Comparison of ENCODE assay signal across 32 cellular contexts in genomic region chr6:34587325-34587724, GRCh38. TPM values are rescaled to one million over a fixed set of nuclear protein-coding genes. Genes with fewer than 3 reads are reported as not detected.
DNase-seq lines count a peak whose midpoint lies in the region; ATAC-seq, FAIRE-seq and TF ChIP-seq lines count a peak whose summit lies in the region.
"Had no signal": no experiment of that assay in that cellular context is flagged by ENCODE, and none has a peak within 500 bp of the region (broad histone marks: within the 10 kb centered on the region; RNA-seq: fewer than 3 reads in every experiment).

No MANE protein-coding gene starts in this region.

- H3K9me3 ChIP-seq in Caco-2 (no peaks in the 10 kb centered on the region), GM12878 (replicated peaks; ENCODE audit: control insufficient read depth, insufficient read depth, low read length) (no peaks in the 10 kb centered on the region)
- H3K9me3 ChIP-seq: heart left ventricle, lower lobe of right lung, suprapubic skin had no signal

- BruUV-seq in Caco-2 (replicated peaks; lab: Mats Ljungman, UMichigan) = TSS peak; percentile 40
- BruUV-seq in GM12878 (replicated peaks; lab: Mats Ljungman, UMichigan) = TSS peak; percentile 37

- H2AFZ ChIP-seq in GM12878 (ENCODE audit: control insufficient read depth, low read depth, low read length) = no peak overlapping the region
- H2AFZ ChIP-seq: GM23248 had no signal

- H3K4me2 ChIP-seq in GM12878 (ENCODE audit: control insufficient read depth, insufficient read depth) = no peak overlapping the region

- H3K4me3 ChIP-seq in Caco-2 (ENCODE audit: low read depth, low read length) (no peak overlapping the region), GM12878 (no peak overlapping the region)
- H3K4me3 ChIP-seq: dorsolateral prefrontal cortex, GM23248, heart left ventricle, lower lobe of right lung, suprapubic skin had no signal

- TF ChIP-seq CTCF in Caco-2 (IDR thresholded peaks at IDR 0.05; ENCODE audit: insufficient read depth in 1 of 2, low read depth in 1 of 2, low read length in 1 of 2, severe bottlenecking in 1 of 2, unreplicated experiment in 1 of 2) (no peak), GM12878 (IDR thresholded peaks at IDR 0.05 in 2 of 3, conservative IDR thresholded peaks at IDR 0.05 in 1 of 3; ENCODE audit: control insufficient read depth in 2 of 3, extremely low read depth in 1 of 3, insufficient read depth in 1 of 3, low read depth in 3 of 3, low read length in 3 of 3) (no peak), glutamatergic neuron (IDR thresholded peaks at IDR 0.05; ENCODE audit: partially characterized antibody, unreplicated experiment) (no peak)

- peaks cover 7% of the 10 kb centered on the region for H3K79me2 ChIP-seq in GM12878 (ENCODE audit: control insufficient read depth, insufficient read depth, low read length)

- CTCF ChIA-PET in Caco-2 (lab: Charles Lee) (no interaction called here), GM12878 (lab: Yijun Ruan, JAX) (no interaction called here)

- H3K9me3 Mint-ChIP-seq in Caco-2 (ENCODE audit: unreplicated experiment) = no peaks in the 10 kb centered on the region
- H3K9me3 Mint-ChIP-seq in glutamatergic neuron (ENCODE audit: unreplicated experiment) = no peaks in the 10 kb centered on the region
- H3K9me3 Mint-ChIP-seq: CD14-positive monocyte; stimulated activated naive B cell treated with anti-CD40 and anti-IgM and Interleukin-4, amounts not matched to agents 10 μg/mL and 1 μg/mL and 100 μg/mL, for 72 hours had no signal

- H3K27ac Mint-ChIP-seq in Caco-2 (ENCODE audit: unreplicated experiment) (no peak overlapping the region), glutamatergic neuron (ENCODE audit: unreplicated experiment) (no peak overlapping the region)
- H3K27ac Mint-ChIP-seq: progenitor cell of endocrine pancreas; stimulated activated naive B cell treated with anti-CD40 and anti-IgM and Interleukin-4, amounts not matched to agents 10 μg/mL and 1 μg/mL and 100 μg/mL, for 72 hours had no signal

- in situ Hi-C loops in GM12878 (cut with MboI) = no loop called here

- RAD21 ChIA-PET in GM12878 (lab: Charles Lee; ENCODE audit: unreplicated experiment) = no interaction called here

- no peaks in the 10 kb centered on the region for H3K27me3 Mint-ChIP-seq in Caco-2 (ENCODE audit: insufficient read depth, unreplicated experiment)
- peaks cover 8% of the 10 kb centered on the region for H3K27me3 Mint-ChIP-seq in glutamatergic neuron (ENCODE audit: unreplicated experiment)
- H3K27me3 Mint-ChIP-seq: stimulated activated naive B cell treated with anti-CD40 and anti-IgM and Interleukin-4, amounts not matched to agents 10 μg/mL and 1 μg/mL and 100 μg/mL, for 72 hours had no signal

- intact Hi-C loops in Caco-2 (cut with micrococcal nuclease; ENCODE audit: unreplicated experiment) (no loop called here), GM12878 (cut with micrococcal nuclease; ENCODE audit: unreplicated experiment) (no loop called here), left colon (cut with DNase I, micrococcal nuclease) (no loop called here)

- DNase-seq in Caco-2 (no peak), GM12878 (ENCODE audit: low read depth, low spot score) (no peak), left colon (peak in 1 of 2 donors; percentile 47), HUDEP-2 (lab: John Stamatoyannopoulos, UW; ENCODE audit: unreplicated experiment in 76 of 76) (no peak), glutamatergic neuron (no peak)
- DNase-seq: activated CD4-positive, alpha-beta T cell treated with anti-CD3 and anti-CD28 coated beads for 4 hours; activated CD8-positive, alpha-beta memory T cell treated with anti-CD3 and anti-CD28 coated beads for 24 hours; activated gamma-delta T cell treated with Interleukin-2 at 50 U/mL for 16 hours; EL; GM23248; heart left ventricle; IMR-90; lower lobe of right lung; NCI-H1092; NCI-H2227 treated with DMSO at 0.1 percent for 48 hours; NCI-H774; Right ventricle myocardium superior; stimulated activated naive B cell treated with anti-CD40 and anti-IgM and Interleukin-4, amounts not matched to agents 10 μg/mL and 1 μg/mL and 100 μg/mL, for 72 hours had no signal

- no peak overlapping the region for H3K9ac ChIP-seq in GM12878 (ENCODE audit: control insufficient read depth, insufficient read depth, low read length)
- H3K9ac ChIP-seq: GM23248 had no signal

- H3K27ac ChIP-seq in GM12878 (ENCODE audit: control insufficient read depth, insufficient read depth) = no peak overlapping the region
- H3K27ac ChIP-seq: epithelial cell of prostate, GM23248, heart left ventricle, lower lobe of right lung, suprapubic skin had no signal

- H3K4me1 Mint-ChIP-seq in Caco-2 (ENCODE audit: low read depth, unreplicated experiment) = no peaks in the 10 kb centered on the region
- peaks cover 10% of the 10 kb centered on the region for H3K4me1 Mint-ChIP-seq in glutamatergic neuron (ENCODE audit: low read depth, unreplicated experiment)

- TF ChIP-seq EP300 in Ishikawa (IDR thresholded peaks at IDR 0.05; ENCODE audit: borderline replicate concordance) = peak; percentile 26; the same call in 1 of the 2 replicates
- no peak for TF ChIP-seq EP300 in GM12878 (IDR thresholded peaks at IDR 0.05; ENCODE audit: borderline replicate concordance in 1 of 2, control insufficient read depth in 1 of 2, low read depth in 2 of 2, low read length in 2 of 2)

- no peak for ATAC-seq in GM12878
- ATAC-seq in left colon = peak; percentile 88
- ATAC-seq in GM21367 (IDR thresholded peaks at IDR 0.05; ENCODE audit: unreplicated experiment) = no peak
- ATAC-seq in HG03097 (IDR thresholded peaks at IDR 0.05; ENCODE audit: low FRiP score, unreplicated experiment) = no peak
- ATAC-seq: heart left ventricle; lower lobe of right lung; sciatic nerve; stimulated activated naive B cell treated with anti-CD40 and anti-IgM and Interleukin-4, amounts not matched to agents 10 μg/mL and 1 μg/mL and 100 μg/mL, for 72 hours had no signal

- H3K4me1 ChIP-seq in Caco-2 (no peaks in the 10 kb centered on the region), GM12878 (ENCODE audit: control insufficient read depth, insufficient read depth, low read length) (peaks cover 20% of the 10 kb centered on the region)
- H3K4me1 ChIP-seq: lower lobe of right lung had no signal

- TF ChIP-seq RAD21 in Ishikawa (IDR thresholded peaks at IDR 0.05; ENCODE audit: low read depth) (no peak), GM12878 (IDR thresholded peaks at IDR 0.05; ENCODE audit: insufficient read depth, low read depth, low read length) (no peak)

- POLR2A ChIA-PET in Caco-2 (lab: Charles Lee) (no interaction called here), GM12878 (lab: Charles Lee) (no interaction called here)

- SMC1A ChIA-PET in GM12878 (lab: Charles Lee; ENCODE audit: uncharacterized antibody, unreplicated experiment) = interaction anchor here (1.4 kb wide), 1 partner anchor 21 kb away, joined by 3 read pairs; no protein-coding TSS in a partner anchor

- no peaks in the 10 kb centered on the region; the same call in 1 of the 2 replicates for H3K36me3 ChIP-seq in Caco-2 (ENCODE audit: control insufficient read depth, insufficient read depth, low read length)
- peaks cover 9 to 26% of the 10 kb centered on the region in 2 experiments for H3K36me3 ChIP-seq in GM12878 (ENCODE audit: control insufficient read depth in 2 of 2, insufficient read depth in 2 of 2, low read length in 1 of 2)

- H3K36me3 Mint-ChIP-seq in Caco-2 (ENCODE audit: insufficient read depth, unreplicated experiment) (peaks cover 32% of the 10 kb centered on the region), glutamatergic neuron (ENCODE audit: unreplicated experiment) (no peaks in the 10 kb centered on the region)

- 95% methylated on average over 2 of the region's 2 CpGs for WGBS in GM12878 (ENCODE audit: insufficient coverage, insufficient replicate concordance, low lambda C conversion rate, missing lambda C conversion rate)

- no peak overlapping the region for H3K4me3 Mint-ChIP-seq in Caco-2 (ENCODE audit: unreplicated experiment)
- no peak overlapping the region for H3K4me3 Mint-ChIP-seq in glutamatergic neuron (ENCODE audit: unreplicated experiment)
- H3K4me3 Mint-ChIP-seq: CD14-positive monocyte; stimulated activated naive B cell treated with anti-CD40 and anti-IgM and Interleukin-4, amounts not matched to agents 10 μg/mL and 1 μg/mL and 100 μg/mL, for 72 hours had no signal

- H4K20me1 ChIP-seq in GM12878 (ENCODE audit: control insufficient read depth, insufficient read depth) = 0 out of 2 replicates have a peak, but pooled peaks cover 3% of the 10 kb centered on the region

- no peak for FAIRE-seq in GM12878 (lab: Jason Lieb, UNC)
- FAIRE-seq: astrocyte, GM12891, urothelium cell line had no signal

- H3K27me3 ChIP-seq in Caco-2 (replicated peaks; ENCODE audit: control insufficient read depth, insufficient read depth, low read length) (no peaks in the 10 kb centered on the region), GM12878 (replicated peaks in 1 of 2; ENCODE audit: control insufficient read depth in 2 of 2, insufficient read depth in 2 of 2, low read length in 1 of 2) (no peaks in the 10 kb centered on the region)
- H3K27me3 ChIP-seq: dorsolateral prefrontal cortex, heart left ventricle, suprapubic skin had no signal

- no peak for TF ChIP-seq POLR2A in GM12878 (IDR thresholded peaks at IDR 0.05; ENCODE audit: low read depth, low read length)

TF ChIP-seq in Ishikawa, 13 proteins besides CTCF, POLR2A, EP300 and RAD21 (continues in another document):
- no peak for TF ChIP-seq TAF1 (IDR thresholded peaks at IDR 0.05; ENCODE audit: low read depth)

TF ChIP-seq in GM12878, 131 proteins besides CTCF, POLR2A, EP300 and RAD21 (continues in another document):
- TF ChIP-seq NFIC (IDR thresholded peaks at IDR 0.05; ENCODE audit: low read depth, low read length) = no peak
- no peak for TF ChIP-seq FOXM1 (IDR thresholded peaks at IDR 0.05; ENCODE audit: low read depth, low read length)

RNA-seq across cellular contexts. Expression of gene SPDEF, which starts 31.2 kb away (rescaled TPM):
- total RNA-seq in Caco-2 (2022) (0.67 and 0.77 TPM in 2 replicates), GM12878 (2014; rRNA removed) (not detected in 2 replicates), GM12878 (2014; rRNA removed; fragmentation: Illumina TruSeq; extraction: Trizol) (not detected in 2 replicates), GM12878 (2021) (not detected in 2 replicates), left colon (10 to 100 TPM; 59.4 to 73.5 TPM), glutamatergic neuron (ENCODE audit: unreplicated experiment) (not detected)
- 0.27 TPM in 1 of 2 replicates, not detected in the other for total RNA-seq in GM12878 (2013; cell fraction: nucleolus; rRNA removed)
- not detected for polyA plus RNA-seq in GM12878 (2011; ENCODE audit: low read depth)
- polyA plus RNA-seq in GM12878 (2011; rRNA removed) (not detected in 2 replicates), GM12878 (2014; fragmentation: Illumina TruSeq; extraction: Trizol) (not detected in 2 replicates), GM12878 (2014; fragmentation: Nextera tagmentation; extraction: Ambion mirVana) (not detected), GM12878 (2014; rRNA removed) (not detected in 2 replicates), GM12878 (2016; fragmentation: Nextera tagmentation; extraction: Ambion mirVana) (not detected)
- polyA plus RNA-seq in GM12878 (2011; cell fraction: cytosol; rRNA removed) = 0.03 and 0.07 TPM in 2 replicates
- polyA plus RNA-seq in GM12878 (2011; cell fraction: nucleus; rRNA removed) = 0.06 and 0.18 TPM in 2 replicates
- polyA plus RNA-seq in GM12878 (2012) = not detected in 2 replicates
- polyA minus RNA-seq in GM12878 (2011; rRNA and poly(A)+ RNA removed) = not detected in 2 replicates
- not detected in 2 replicates for polyA minus RNA-seq in GM12878 (2011; cell fraction: cytosol; rRNA and poly(A)+ RNA removed)
- polyA minus RNA-seq in GM12878 (2011; cell fraction: nucleus; rRNA and poly(A)+ RNA removed) = not detected in 2 replicates
- total RNA-seq: GM23248; IMR-90; kidney epithelial cell; Right ventricle myocardium superior; sciatic nerve; T-helper 2 cell treated with Interferon-gamma antibody and Interleukin-4, amounts not matched to agents 100 ng/mL and 5 ng/mL, for 36 hours had no signal
- polyA plus RNA-seq: CD14-positive monocyte, GM23248 had no signal

Comparison
In these comparisons a context has a peak if more than half of its experiments do, and no peak if none do; other contexts are left out.
1. RNA of gene SPDEF, which starts 31.2 kb away (total RNA-seq): 59.4 to 73.5 TPM in left colon; 0.67 to 0.77 TPM in Caco-2, not detected in glutamatergic neuron (single experiment) and 0.27 TPM in GM12878; every median in the first group is over 10 times any median in the second.